8 cellular contexts compared by ENCODE assay signal in genomic region chr4:113468165-113469022, GRCh38.
A peak's percentile ranks its signal among the peaks of the same experiment; 100 is the strongest.
DNase-seq lines count a peak whose midpoint lies in the region; ATAC-seq and TF ChIP-seq lines count a peak whose summit lies in the region.

No MANE protein-coding gene starts in this region.

- CTCF ChIA-PET in GM10248 (lab: Yijun Ruan, JAX), result interaction anchor here (1.0 to 2.9 kb wide), 4 partner anchors 8 to 30 kb away, joined by 3 to 12 read pairs (median 8); no protein-coding TSS in a partner anchor

- TF ChIP-seq CTCF in GM10248 (IDR thresholded peaks at IDR 0.05; ENCODE audit: control extremely low read depth, extremely low read depth, low read depth, missing control alignments), result no peak

- DNase-seq in ELF-1 (ENCODE audit: low read depth, low spot score) (peak; percentile 91), NCI-H69 (lab: John Stamatoyannopoulos, UW) (peak; percentile 26), brain pericyte (ENCODE audit: low read depth, low spot score) (peak; percentile 95), islet precursor cell (peak; percentile 98), GM19240 (ENCODE audit: insufficient read length, low spot score) (no peak), GM10248 (ENCODE audit: extremely low spot score) (no peak)
- DNase-seq in stimulated activated CD4-positive, alpha-beta T cell treated with anti-CD3 and anti-CD28 coated beads, Interleukin-15, amount 100 ng/mL, for 24 hours, result peak; percentile 46

- POLR2A ChIA-PET in GM10248 (lab: Yijun Ruan, JAX), result no interaction called here

- ATAC-seq in GM18502 (IDR thresholded peaks at IDR 0.05; ENCODE audit: poor library complexity, unreplicated experiment), result no peak

Comparison
In these comparisons a context has a peak if more than half of its experiments do, and no peak if none do; other contexts are left out.
1. DNase-seq: peak in ELF-1 (single experiment), NCI-H69 (single experiment), brain pericyte (single experiment), islet precursor cell (single experiment) and stimulated activated CD4-positive, alpha-beta T cell treated with anti-CD3 and anti-CD28 coated beads, Interleukin-15, amount 100 ng/mL, for 24 hours (single experiment); none in GM19240 (single experiment) and GM10248 (single experiment).